In the genomic region with DNA sequence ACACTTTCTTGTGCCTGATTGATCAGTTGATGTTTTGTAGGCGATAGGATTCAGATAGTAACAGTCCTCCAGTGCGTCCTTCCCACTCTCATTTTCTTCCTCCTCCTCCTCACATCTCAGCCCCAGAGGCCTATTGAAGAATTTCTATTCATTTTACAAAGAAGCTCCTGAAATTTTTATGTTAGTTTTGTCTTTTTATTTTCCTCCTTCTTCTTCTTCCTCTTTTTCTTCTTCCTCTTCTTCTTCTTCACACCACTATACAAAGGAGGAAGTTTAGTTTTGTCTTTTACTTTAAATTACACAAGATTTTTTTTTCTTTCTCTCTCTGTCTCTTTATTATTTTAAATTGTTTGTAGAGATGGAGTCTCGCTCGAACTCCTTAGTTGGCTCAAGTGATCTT, we compare ENCODE assay signal across 13 cellular contexts. TPM values are rescaled to one million over a fixed set of nuclear protein-coding genes. Genes with fewer than 3 reads are reported as not detected.
DNase-seq lines count a peak whose midpoint lies in the region; ATAC-seq and TF ChIP-seq lines count a peak whose summit lies in the region.
"Had no signal": no experiment of that assay in that cellular context is flagged by ENCODE, and none has a peak within 500 bp of the region (broad histone marks: within the 10 kb centered on the region; RNA-seq: fewer than 3 reads in every experiment).

No MANE protein-coding gene starts in this region.

- no TSS peak for BruUV-seq in IMR-90 (replicated peaks; lab: Mats Ljungman, UMichigan)

- peak overlapping the region; percentile 4 to 63 (median 46) for H3K4me3 Mint-ChIP-seq in CD4-positive, CD25-positive, alpha-beta regulatory T cell
- no peak overlapping the region for H3K4me3 Mint-ChIP-seq in activated CD4-positive, alpha-beta memory T cell treated with anti-CD3 and anti-CD28 coated beads, Interleukin-2, amount 10 ng/mL, durations not matched to agents 7 days and 5 days
- H3K4me3 Mint-ChIP-seq in naive thymus-derived CD4-positive, alpha-beta T cell, result peak overlapping the region in 9 of 10 donors; percentile 12 to 98 (median 40)

- no peak overlapping the region for H2BK120ac ChIP-seq in IMR-90 (ENCODE audit: low read depth, low read length)

- H3K79me1 ChIP-seq in IMR-90 (ENCODE audit: low read depth in 1 of 2, low read length in 2 of 2), result peaks cover 4 to 25% of the 10 kb centered on the region in 2 experiments

- no peak overlapping the region for H3K4ac ChIP-seq in IMR-90 (ENCODE audit: low read depth, low read length)

- peak overlapping the region; percentile 48; the same call in 1 of the 2 replicates for H3K23ac ChIP-seq in IMR-90 (ENCODE audit: low read depth, low read length)

- peaks cover 0 to 5% (median 0%) of the 10 kb centered on the region in 7 donors for H3K9me3 Mint-ChIP-seq in CD4-positive, CD25-positive, alpha-beta regulatory T cell
- peaks cover under 1% of the 10 kb centered on the region for H3K9me3 Mint-ChIP-seq in activated CD4-positive, alpha-beta memory T cell treated with anti-CD3 and anti-CD28 coated beads, Interleukin-2, amount 10 ng/mL, durations not matched to agents 7 days and 5 days
- peaks cover 0 to 14% (median 0%) of the 10 kb centered on the region in 11 donors for H3K9me3 Mint-ChIP-seq in naive thymus-derived CD4-positive, alpha-beta T cell

- no peak overlapping the region for H2AK9ac ChIP-seq in IMR-90 (replicated peaks; ENCODE audit: low read depth, low read length, poor library complexity)

- no peak for DNase-seq in CD4-positive, CD25-positive, alpha-beta regulatory T cell
- DNase-seq in IMR-90, result no peak
- DNase-seq in activated CD4-positive, alpha-beta memory T cell treated with anti-CD3 and anti-CD28 coated beads, Interleukin-2, amount 10 ng/mL, durations not matched to agents 7 days and 5 days, result no peak
- no peak for DNase-seq in naive thymus-derived CD4-positive, alpha-beta T cell
- DNase-seq in effector memory CD4-positive, alpha-beta T cell, result no peak
- DNase-seq in Ammon's horn (ENCODE audit: low spot score), result no peak
- no peak for DNase-seq in activated CD4-positive, CD25-positive, alpha-beta regulatory T cell treated with anti-CD3 and anti-CD28 coated beads, Interleukin-2, amount 50 U/mL, for 72 hours
- DNase-seq: Calu3; SHP77 treated with DMSO at 0.1 percent for 48 hours; stimulated activated CD4-positive, alpha-beta T cell treated with anti-CD3 and anti-CD28 coated beads, Interleukin-4, amount 100 ng/mL, for 1 hour had no signal

- no peak overlapping the region for H3K9ac ChIP-seq in IMR-90 (ENCODE audit: low read depth, low read length)

- no peak for TF ChIP-seq CTCF in IMR-90 (conservative IDR thresholded peaks at IDR 0.05; ENCODE audit: low read depth, low read length)

- H3K36me3 Mint-ChIP-seq in CD4-positive, CD25-positive, alpha-beta regulatory T cell, result peaks cover 3% of the 10 kb centered on the region
- peaks cover 30% of the 10 kb centered on the region for H3K36me3 Mint-ChIP-seq in activated CD4-positive, alpha-beta memory T cell treated with anti-CD3 and anti-CD28 coated beads, Interleukin-2, amount 10 ng/mL, durations not matched to agents 7 days and 5 days (ENCODE audit: low read depth)
- H3K36me3 Mint-ChIP-seq in naive thymus-derived CD4-positive, alpha-beta T cell, result peaks cover 0 to 20% (median under 1%) of the 10 kb centered on the region in 5 donors

- H3K27me3 ChIP-seq in CD4-positive, CD25-positive, alpha-beta regulatory T cell (ENCODE audit: control insufficient read depth, insufficient read depth, low read length), result no peaks in the 10 kb centered on the region
- no peaks in the 10 kb centered on the region for H3K27me3 ChIP-seq in IMR-90 (ENCODE audit: control insufficient read depth, insufficient read depth, low read length)
- no peaks in the 10 kb centered on the region for H3K27me3 ChIP-seq in naive thymus-derived CD4-positive, alpha-beta T cell (ENCODE audit: control insufficient read depth in 2 of 2, insufficient read depth in 2 of 2, low read length in 2 of 2)
- no peaks in the 10 kb centered on the region for H3K27me3 ChIP-seq in effector memory CD4-positive, alpha-beta T cell (replicated peaks; ENCODE audit: control insufficient read depth, insufficient read depth, low read length, poor library complexity, severe bottlenecking)

- H2AFZ ChIP-seq in IMR-90 (replicated peaks; ENCODE audit: low read length, poor library complexity), result no peak overlapping the region

- in situ Hi-C loops in IMR-90 (cut with MboI; ENCODE audit: low sequenced_read_pairs), result no loop called here

- H3K9me1 ChIP-seq in IMR-90 (ENCODE audit: insufficient read depth, low read length), result peaks cover 9% of the 10 kb centered on the region

- no peak overlapping the region for H2BK15ac ChIP-seq in IMR-90 (ENCODE audit: low read depth, low read length)

- peak overlapping the region; percentile 89 to 100 (median 93) for H3K27ac Mint-ChIP-seq in CD4-positive, CD25-positive, alpha-beta regulatory T cell
- H3K27ac Mint-ChIP-seq in activated CD4-positive, alpha-beta memory T cell treated with anti-CD3 and anti-CD28 coated beads, Interleukin-2, amount 10 ng/mL, durations not matched to agents 7 days and 5 days, result peak overlapping the region; percentile 5
- peak overlapping the region; percentile 16 to 100 (median 99) for H3K27ac Mint-ChIP-seq in naive thymus-derived CD4-positive, alpha-beta T cell

- WGBS in IMR-90 (ENCODE audit: extremely low coverage in 2 of 2, insufficient read length in 1 of 2), 2 experiments, result no CpG with 5 or more reads among the region's 4 CpGs

- H3K18ac ChIP-seq in IMR-90 (ENCODE audit: low read depth, low read length), result no peak overlapping the region

- H3K36me3 ChIP-seq in CD4-positive, CD25-positive, alpha-beta regulatory T cell (ENCODE audit: control insufficient read depth, insufficient read depth, low read length), result no peaks in the 10 kb centered on the region
- no peaks in the 10 kb centered on the region for H3K36me3 ChIP-seq in IMR-90 (ENCODE audit: control insufficient read depth, insufficient read depth, low read length)
- no peaks in the 10 kb centered on the region for H3K36me3 ChIP-seq in naive thymus-derived CD4-positive, alpha-beta T cell (ENCODE audit: control insufficient read depth in 2 of 3, insufficient read depth in 3 of 3, low read length in 3 of 3)
- no peaks in the 10 kb centered on the region for H3K36me3 ChIP-seq in effector memory CD4-positive, alpha-beta T cell (ENCODE audit: control insufficient read depth, insufficient read depth, low read length)

- peak overlapping the region; percentile 62; the same call in 1 of the 2 replicates for H2BK20ac ChIP-seq in IMR-90 (ENCODE audit: low read depth, low read length)

- ATAC-seq in CD4-positive, CD25-positive, alpha-beta regulatory T cell (ENCODE audit: low read depth in 2 of 2), result no peak
- ATAC-seq in IMR-90 (ENCODE audit: low read depth) (no peak), HG03442 (IDR thresholded peaks at IDR 0.05; ENCODE audit: unreplicated experiment) (no peak)
- no peak for ATAC-seq in naive thymus-derived CD4-positive, alpha-beta T cell

- no peak overlapping the region for H3K4me2 ChIP-seq in IMR-90 (ENCODE audit: low read depth, low read length)

- peaks cover 13 to 45% (median 32%) of the 10 kb centered on the region in 4 donors for H3K4me1 Mint-ChIP-seq in CD4-positive, CD25-positive, alpha-beta regulatory T cell
- peaks cover 32% of the 10 kb centered on the region for H3K4me1 Mint-ChIP-seq in activated CD4-positive, alpha-beta memory T cell treated with anti-CD3 and anti-CD28 coated beads, Interleukin-2, amount 10 ng/mL, durations not matched to agents 7 days and 5 days
- H3K4me1 Mint-ChIP-seq in naive thymus-derived CD4-positive, alpha-beta T cell, result peaks cover 37 to 70% (median 64%) of the 10 kb centered on the region in 7 donors

- dilution Hi-C loops in IMR-90 (cut with HindIII; ENCODE audit: low sequenced_read_pairs, unreplicated experiment), result no loop called here

- H3K4me3 ChIP-seq in CD4-positive, CD25-positive, alpha-beta regulatory T cell (ENCODE audit: low read depth, low read length), result no peak overlapping the region
- H3K4me3 ChIP-seq in IMR-90 (ENCODE audit: insufficient read depth, low read depth, low read length), result no peak overlapping the region
- H3K4me3 ChIP-seq in naive thymus-derived CD4-positive, alpha-beta T cell (ENCODE audit: low read length), result no peak overlapping the region
- no peak overlapping the region for H3K4me3 ChIP-seq in effector memory CD4-positive, alpha-beta T cell (ENCODE audit: insufficient read depth, low read depth, low read length, poor library complexity, severe bottlenecking)

- H4K8ac ChIP-seq in IMR-90 (ENCODE audit: low read depth in 2 of 2, low read length in 2 of 2), result peak overlapping the region in 1 of 2 experiments; percentile 44; a peak in 1 of 4 replicates

- peaks cover 4% of the 10 kb centered on the region for H3K27me3 Mint-ChIP-seq in CD4-positive, CD25-positive, alpha-beta regulatory T cell
- H3K27me3 Mint-ChIP-seq in activated CD4-positive, alpha-beta memory T cell treated with anti-CD3 and anti-CD28 coated beads, Interleukin-2, amount 10 ng/mL, durations not matched to agents 7 days and 5 days, result no peaks in the 10 kb centered on the region
- no peaks in the 10 kb centered on the region for H3K27me3 Mint-ChIP-seq in naive thymus-derived CD4-positive, alpha-beta T cell

- no peak for TF ChIP-seq RAD21 in IMR-90 (IDR thresholded peaks at IDR 0.05; ENCODE audit: low read length)

- H3K56ac ChIP-seq in IMR-90 (ENCODE audit: extremely low read depth, insufficient read depth, low read length), result no peak overlapping the region

- H2AK5ac ChIP-seq in IMR-90 (ENCODE audit: low read depth, low read length), result peak overlapping the region; percentile 45; the same call in 1 of the 2 replicates

- no peak overlapping the region for H2BK5ac ChIP-seq in IMR-90 (ENCODE audit: low read depth, low read length, poor library complexity, severe bottlenecking)

- peaks cover 34% of the 10 kb centered on the region for H3K4me1 ChIP-seq in CD4-positive, CD25-positive, alpha-beta regulatory T cell (ENCODE audit: control insufficient read depth, insufficient read depth, low read length, poor library complexity, severe bottlenecking)
- peaks cover 21% of the 10 kb centered on the region for H3K4me1 ChIP-seq in IMR-90 (ENCODE audit: control insufficient read depth, insufficient read depth, low read length)
- peaks cover 33% of the 10 kb centered on the region in 2 donors for H3K4me1 ChIP-seq in naive thymus-derived CD4-positive, alpha-beta T cell (ENCODE audit: control insufficient read depth in 2 of 2, insufficient read depth in 2 of 2, low read length in 2 of 2)
- peaks cover 26% of the 10 kb centered on the region for H3K4me1 ChIP-seq in effector memory CD4-positive, alpha-beta T cell (ENCODE audit: control insufficient read depth, insufficient read depth, low read length, poor library complexity, severe bottlenecking)

- peak overlapping the region; percentile 73; the same call in 1 of the 2 replicates for H4K91ac ChIP-seq in IMR-90 (ENCODE audit: insufficient read depth, low read depth, low read length)

- POLR2A ChIA-PET in IMR-90 (lab: Charles Lee; ENCODE audit: unreplicated experiment), result no interaction called here
- POLR2A ChIA-PET in activated CD4-positive, alpha-beta memory T cell treated with anti-CD3 and anti-CD28 coated beads, Interleukin-2, amount 10 ng/mL, durations not matched to agents 7 days and 5 days (lab: Charles Lee), result no interaction called here
- POLR2A ChIA-PET in naive thymus-derived CD4-positive, alpha-beta T cell (lab: Charles Lee), result interaction anchor here (0.7 to 5.3 kb wide), 5 partner anchors 31 to 226 kb away, joined by 3 to 32 read pairs (median 4); a partner anchor contains a TSS

- CTCF ChIA-PET in IMR-90 (lab: Yijun Ruan, JAX), result interaction anchor here (0.6 kb wide), 1 partner anchor 13 kb away, joined by 3 read pairs; no protein-coding TSS in a partner anchor
- CTCF ChIA-PET in activated CD4-positive, alpha-beta memory T cell treated with anti-CD3 and anti-CD28 coated beads, Interleukin-2, amount 10 ng/mL, durations not matched to agents 7 days and 5 days (lab: Charles Lee), result no interaction called here
- CTCF ChIA-PET in naive thymus-derived CD4-positive, alpha-beta T cell (lab: Charles Lee), result interaction anchor here (0.8 kb wide), 1 partner anchor 8 kb away, joined by 4 read pairs; no protein-coding TSS in a partner anchor

- no peaks in the 10 kb centered on the region for H3K9me3 ChIP-seq in CD4-positive, CD25-positive, alpha-beta regulatory T cell (ENCODE audit: control insufficient read depth in 2 of 2, low read length in 2 of 2)
- H3K9me3 ChIP-seq in IMR-90 (ENCODE audit: control insufficient read depth, insufficient read depth, low read length), result no peaks in the 10 kb centered on the region; the same call in 1 of the 2 replicates
- no peaks in the 10 kb centered on the region for H3K9me3 ChIP-seq in naive thymus-derived CD4-positive, alpha-beta T cell (ENCODE audit: control insufficient read depth in 2 of 3, low read length in 3 of 3)
- no peaks in the 10 kb centered on the region for H3K9me3 ChIP-seq in effector memory CD4-positive, alpha-beta T cell (ENCODE audit: control insufficient read depth, low read length)

- no peak for TF ChIP-seq POLR2A in IMR-90 (IDR thresholded peaks at IDR 0.05; ENCODE audit: low read depth, low read length)

- H3K14ac ChIP-seq in IMR-90 (replicated peaks; ENCODE audit: low read depth, low read length), result no peak overlapping the region

- H4K5ac ChIP-seq in IMR-90 (ENCODE audit: low read depth, low read length), result no peak overlapping the region

- no peak overlapping the region for H3K27ac ChIP-seq in CD4-positive, CD25-positive, alpha-beta regulatory T cell (ENCODE audit: insufficient read depth, low read length, poor library complexity, severe bottlenecking)
- H3K27ac ChIP-seq in IMR-90 (ENCODE audit: insufficient read depth, low read length), result no peak overlapping the region
- peak overlapping the region; percentile 91 for H3K27ac ChIP-seq in naive thymus-derived CD4-positive, alpha-beta T cell (ENCODE audit: low read depth, low read length)
- H3K27ac ChIP-seq in effector memory CD4-positive, alpha-beta T cell (ENCODE audit: insufficient read depth, low read length, poor library complexity, severe bottlenecking), result no peak overlapping the region

- intact Hi-C loops in IMR-90 (cut with micrococcal nuclease), result no loop called here
- intact Hi-C loops in naive thymus-derived CD4-positive, alpha-beta T cell (cut with micrococcal nuclease), result loop anchor here in 1 of 2 donors (10.0 kb wide), 1 partner anchor 372 kb away; a partner anchor contains a TSS

- no peaks in the 10 kb centered on the region for H4K20me1 ChIP-seq in IMR-90 (ENCODE audit: insufficient read depth, low read length)

RNA-seq across cellular contexts. Expression of a gene that starts 19.1 kb away (rescaled TPM):
- total RNA-seq in CD4-positive, CD25-positive, alpha-beta regulatory T cell, result 35.9 TPM
- polyA plus RNA-seq in CD4-positive, CD25-positive, alpha-beta regulatory T cell, result 10 to 100 TPM in 3 of 4 donors, 1 to 10 TPM in 1; 9.7 to 14.5 (median 12.2) TPM
- 11.4 and 13.6 TPM in 2 replicates for total RNA-seq in IMR-90 (2012; rRNA removed)
- 37.9 and 40.2 TPM in 2 replicates for polyA plus RNA-seq in IMR-90 (2012; rRNA removed)
- 18.8 and 24.5 TPM in 2 replicates for polyA plus RNA-seq in IMR-90 (2012; cell fraction: cytosol; rRNA removed)
- 44.0 and 69.0 TPM in 2 replicates for polyA plus RNA-seq in IMR-90 (2012; cell fraction: nucleus; rRNA removed; ENCODE audit: low replicate concordance)
- total RNA-seq in activated CD4-positive, alpha-beta memory T cell treated with anti-CD3 and anti-CD28 coated beads, Interleukin-2, amount 10 ng/mL, durations not matched to agents 7 days and 5 days, result 10 to 100 TPM; 28.2 to 31.0 TPM
- 10 to 100 TPM; 29.0 to 54.6 (median 37.2) TPM for total RNA-seq in naive thymus-derived CD4-positive, alpha-beta T cell
- 10 to 100 TPM in 1 of 2 donors, 1 to 10 TPM in 1; 9.7 to 13.1 TPM for polyA plus RNA-seq in naive thymus-derived CD4-positive, alpha-beta T cell

RNA-seq across cellular contexts. Expression of a gene that starts 23.2 kb away (rescaled TPM):
- total RNA-seq in CD4-positive, CD25-positive, alpha-beta regulatory T cell, result not detected
- polyA plus RNA-seq in CD4-positive, CD25-positive, alpha-beta regulatory T cell, result under 1 TPM in 1 of 4 donors, not detected in 3; 0.33 TPM
- total RNA-seq in IMR-90 (2012; rRNA removed), result not detected in 2 replicates
- not detected in 2 replicates for polyA plus RNA-seq in IMR-90 (2012; rRNA removed)
- not detected in 2 replicates for polyA plus RNA-seq in IMR-90 (2012; cell fraction: cytosol; rRNA removed)
- not detected in 2 replicates for polyA plus RNA-seq in IMR-90 (2012; cell fraction: nucleus; rRNA removed; ENCODE audit: low replicate concordance)
- not detected for total RNA-seq in activated CD4-positive, alpha-beta memory T cell treated with anti-CD3 and anti-CD28 coated beads, Interleukin-2, amount 10 ng/mL, durations not matched to agents 7 days and 5 days
- total RNA-seq in naive thymus-derived CD4-positive, alpha-beta T cell, result not detected
- not detected for polyA plus RNA-seq in naive thymus-derived CD4-positive, alpha-beta T cell
- total RNA-seq: Calu3, lower leg skin, posterior vena cava had no signal

RNA-seq across cellular contexts. Expression of a gene that starts 36.6 kb away (rescaled TPM):
- 125 TPM for total RNA-seq in CD4-positive, CD25-positive, alpha-beta regulatory T cell
- polyA plus RNA-seq in CD4-positive, CD25-positive, alpha-beta regulatory T cell, result 10 to 100 TPM; 79.3 to 91.5 (median 82.7) TPM
- total RNA-seq in IMR-90 (2012; rRNA removed), result 14.4 and 15.8 TPM in 2 replicates
- 12.4 and 14.8 TPM in 2 replicates for polyA plus RNA-seq in IMR-90 (2012; rRNA removed)
- polyA plus RNA-seq in IMR-90 (2012; cell fraction: cytosol; rRNA removed), result 6.3 and 10.8 TPM in 2 replicates
- 13.9 and 51.5 TPM in 2 replicates for polyA plus RNA-seq in IMR-90 (2012; cell fraction: nucleus; rRNA removed; ENCODE audit: low replicate concordance)
- 10 to 100 TPM; 63.5 to 63.6 TPM for total RNA-seq in activated CD4-positive, alpha-beta memory T cell treated with anti-CD3 and anti-CD28 coated beads, Interleukin-2, amount 10 ng/mL, durations not matched to agents 7 days and 5 days
- 100 to 1,000 TPM in 3 of 5 experiments, 10 to 100 TPM in 2; 79.1 to 183 (median 119) TPM for total RNA-seq in naive thymus-derived CD4-positive, alpha-beta T cell
- polyA plus RNA-seq in naive thymus-derived CD4-positive, alpha-beta T cell, result 10 to 100 TPM; 71.4 to 96.2 TPM

Comparison
In these comparisons a context has a peak if more than half of its experiments do, and no peak if none do; other contexts are left out.
1. H3K27ac Mint-ChIP-seq: peak in every context shown above with its lines; median percentile 99 in naive thymus-derived CD4-positive, alpha-beta T cell; 93 in CD4-positive, CD25-positive, alpha-beta regulatory T cell; 5 in activated CD4-positive, alpha-beta memory T cell treated with anti-CD3 and anti-CD28 coated beads, Interleukin-2, amount 10 ng/mL, durations not matched to agents 7 days and 5 days.